Comparison of ENCODE assay signal across 17 cellular contexts in genomic region chr2:109382236-109382930, GRCh38.
A peak's percentile ranks its signal among the peaks of the same experiment; 100 is the strongest.
DNase-seq lines count a peak whose midpoint lies in the region; ATAC-seq and TF ChIP-seq lines count a peak whose summit lies in the region.
"Had no signal": no experiment of that assay in that cellular context is flagged by ENCODE, and none has a peak within 500 bp of the region (broad histone marks: within the 10 kb centered on the region; RNA-seq: fewer than 3 reads in every experiment).

No MANE protein-coding gene starts in this region.

- H3K4me3 Mint-ChIP-seq in nephron progenitor cell (peak overlapping the region; percentile 33), natural killer cell (no peak overlapping the region)
- H3K4me3 Mint-ChIP-seq: effector memory CD8-positive, alpha-beta T cell; natural killer cell treated with Interleukin-12 subunit alpha and Interleukin-12 subunit beta and Interleukin-15 and Interleukin-18, amount 100 ng/mL, for 72 hours had no signal

- H3K9me3 ChIP-seq in upper lobe of left lung: no peaks in the 10 kb centered on the region
- H3K9me3 ChIP-seq: vagina had no signal

- H3K9me3 Mint-ChIP-seq in nephron progenitor cell (no peaks in the 10 kb centered on the region), natural killer cell (no peaks in the 10 kb centered on the region)
- H3K9me3 Mint-ChIP-seq: activated naive CD4-positive, alpha-beta T cell treated with anti-CD3 and anti-CD28 coated beads, Interleukin-2, amount 50 U/mL, for 72 hours; effector memory CD8-positive, alpha-beta T cell; natural killer cell treated with Interleukin-12 subunit alpha and Interleukin-12 subunit beta and Interleukin-15 and Interleukin-18, amount 100 ng/mL, for 72 hours had no signal

- H3K27me3 Mint-ChIP-seq in nephron progenitor cell (ENCODE audit: low read depth, poor library complexity) (peaks cover 2% of the 10 kb centered on the region), natural killer cell (ENCODE audit: low read depth in 2 of 2) (peaks cover 7 to 8% of the 10 kb centered on the region in 2 donors)

- H3K4me3 ChIP-seq in coronary artery (no peak overlapping the region), upper lobe of left lung (no peak overlapping the region)
- H3K4me3 ChIP-seq: PC-9, vagina had no signal

- TF ChIP-seq CTCF in coronary artery (IDR thresholded peaks at IDR 0.05) (no peak), nephron progenitor cell (IDR thresholded peaks at IDR 0.05) (no peak), upper lobe of left lung (IDR thresholded peaks at IDR 0.05) (no peak), natural killer cell (IDR thresholded peaks at IDR 0.05) (no peak)

- no peaks in the 10 kb centered on the region for H3K36me3 ChIP-seq in upper lobe of left lung
- H3K36me3 ChIP-seq: vagina had no signal

- H3K27me3 ChIP-seq in upper lobe of left lung: no peaks in the 10 kb centered on the region
- H3K27me3 ChIP-seq: vagina had no signal

- H3K4me1 ChIP-seq in upper lobe of left lung: peaks cover 23 to 26% (median 24%) of the 10 kb centered on the region in 4 donors

- H3K4me1 Mint-ChIP-seq in nephron progenitor cell (peaks cover 64% of the 10 kb centered on the region), natural killer cell (no peaks in the 10 kb centered on the region)

- H3K27ac ChIP-seq in coronary artery (peak overlapping the region; percentile 14 to 72), upper lobe of left lung (peak overlapping the region in 1 of 4 donors; percentile 43)
- H3K27ac ChIP-seq: PC-9, vagina had no signal

- no peaks in the 10 kb centered on the region for H3K36me3 Mint-ChIP-seq in nephron progenitor cell (ENCODE audit: low read depth)
- H3K36me3 Mint-ChIP-seq in natural killer cell: no peaks in the 10 kb centered on the region
- H3K36me3 Mint-ChIP-seq: activated naive CD4-positive, alpha-beta T cell treated with anti-CD3 and anti-CD28 coated beads, Interleukin-2, amount 50 U/mL, for 72 hours; natural killer cell treated with Interleukin-12 subunit alpha and Interleukin-12 subunit beta and Interleukin-15 and Interleukin-18, amount 100 ng/mL, for 72 hours had no signal

- intact Hi-C loops in natural killer cell (cut with micrococcal nuclease): no loop called here

- no peak for TF ChIP-seq POLR2A in upper lobe of left lung (IDR thresholded peaks at IDR 0.05)

- H3K27ac Mint-ChIP-seq in nephron progenitor cell: peak overlapping the region; percentile 70
- no peak overlapping the region for H3K27ac Mint-ChIP-seq in natural killer cell
- H3K27ac Mint-ChIP-seq: activated naive CD4-positive, alpha-beta T cell treated with anti-CD3 and anti-CD28 coated beads, Interleukin-2, amount 50 U/mL, for 72 hours; effector memory CD8-positive, alpha-beta T cell; natural killer cell treated with Interleukin-12 subunit alpha and Interleukin-12 subunit beta and Interleukin-15 and Interleukin-18, amount 100 ng/mL, for 72 hours had no signal

- no peak for TF ChIP-seq EP300 in upper lobe of left lung (IDR thresholded peaks at IDR 0.05)

- 76 to 78% methylated on average over 9 to 10 of the region's 10 CpGs for WGBS in upper lobe of left lung, 2 donors

- peak; percentile 33 for DNase-seq in activated effector memory CD4-positive, alpha-beta T cell treated with anti-CD3 and anti-CD28 coated beads, Interleukin-2, amount 50 U/mL, for 16 hours
- no peak for DNase-seq in activated effector memory CD4-positive, alpha-beta T cell treated with Interleukin-2 at 50 U/mL for 16 hours
- DNase-seq in coronary artery (ENCODE audit: low spot score) (peak; percentile 40), nephron progenitor cell (no peak), upper lobe of left lung (peak; percentile 17 to 56), hypothalamus (lab: John Stamatoyannopoulos, UW) (no peak), natural killer cell (no peak), NCI-H345 treated with DMSO at 0.1 percent for 48 hours (lab: John Stamatoyannopoulos, UW; ENCODE audit: unreplicated experiment) (no peak)
- DNase-seq: ACHN; effector memory CD8-positive, alpha-beta T cell; NCI-H2081 treated with DMSO at 0.1 percent for 48 hours; stimulated activated CD4-positive, alpha-beta T cell treated with anti-CD3 and anti-CD28 coated beads, Interleukin-4, amount 100 ng/mL, for 4 hours had no signal

- no peak for ATAC-seq in upper lobe of left lung (ENCODE audit: low FRiP score in 2 of 2)
- ATAC-seq in natural killer cell: no peak
- ATAC-seq: activated naive CD4-positive, alpha-beta T cell treated with anti-CD3 and anti-CD28 coated beads, Interleukin-2, amount 50 U/mL, for 72 hours; effector memory CD8-positive, alpha-beta T cell; HepG2; natural killer cell treated with Interleukin-12 subunit alpha and Interleukin-12 subunit beta and Interleukin-15 and Interleukin-18, amount 100 ng/mL, for 72 hours had no signal

Comparison
In these comparisons a context has a peak if more than half of its experiments do, and no peak if none do; other contexts are left out.
1. DNase-seq: peak in activated effector memory CD4-positive, alpha-beta T cell treated with anti-CD3 and anti-CD28 coated beads, Interleukin-2, amount 50 U/mL, for 16 hours (single experiment), coronary artery (single experiment) and upper lobe of left lung (2 of 2); none in activated effector memory CD4-positive, alpha-beta T cell treated with Interleukin-2 at 50 U/mL for 16 hours (single experiment), nephron progenitor cell (single experiment), hypothalamus (0 of 51), natural killer cell (single experiment) and NCI-H345 treated with DMSO at 0.1 percent for 48 hours (single experiment).